ENCODE assay signal across 1 cellular context in genomic region chr10:27618906-27619305, GRCh38.
TF ChIP-seq lines count a peak whose summit lies in the region.

No MANE protein-coding gene starts in this region.

TF ChIP-seq in GM23338, 12 proteins besides CTCF, POLR2A, EP300 and RAD21 (continued from another document):
- TF ChIP-seq REST (IDR thresholded peaks at IDR 0.05; ENCODE audit: unreplicated experiment) (no peak), STAT1 (IDR thresholded peaks at IDR 0.05; ENCODE audit: unreplicated experiment) (no peak), EZH2 (IDR thresholded peaks at IDR 0.05; ENCODE audit: low read depth, unreplicated experiment) (no peak), JUNB (IDR thresholded peaks at IDR 0.05; ENCODE audit: unreplicated experiment) (no peak)
